Comparison of ENCODE assay signal across 23 cellular contexts in the genomic region with DNA sequence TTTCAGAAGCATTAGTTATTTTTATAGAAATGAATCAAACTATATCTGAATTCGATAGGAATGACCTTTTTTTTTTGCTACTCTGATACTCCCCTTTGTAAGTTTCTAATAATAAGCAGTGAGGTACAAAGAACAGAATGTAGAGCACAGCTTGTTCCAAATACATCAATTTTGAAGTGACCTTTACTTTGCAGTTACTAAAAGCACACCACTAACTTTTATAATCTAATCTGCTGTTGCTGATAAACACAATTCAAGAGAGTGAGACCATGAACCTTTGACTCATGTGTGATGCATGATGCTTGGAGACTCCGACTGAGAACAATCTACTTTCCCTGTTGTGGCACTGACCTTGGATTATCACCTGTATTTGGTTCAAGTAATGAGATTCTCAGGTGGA.
"Had no signal": no experiment of that assay in that cellular context is flagged by ENCODE, and none has a peak within 500 bp of the region (broad histone marks: within the 10 kb centered on the region; RNA-seq: fewer than 3 reads in every experiment).

No MANE protein-coding gene starts in this region.

- H3K79me2 ChIP-seq: parathyroid adenoma had no signal

- H3K36me3 ChIP-seq: spleen, thyroid gland, upper lobe of left lung, vagina had no signal

- H3K4me1 ChIP-seq: body of pancreas, foreskin keratinocyte, parathyroid adenoma, psoas muscle, spleen, thyroid gland, upper lobe of left lung, vagina had no signal

- H3K27me3 ChIP-seq: body of pancreas, foreskin keratinocyte, spleen, thyroid gland, upper lobe of left lung, vagina had no signal

- H3K4me3 ChIP-seq: body of pancreas, psoas muscle, spleen, thyroid gland, upper lobe of left lung, vagina had no signal

- H2AFZ ChIP-seq: parathyroid adenoma had no signal

- DNase-seq: activated CD4-positive, alpha-beta T cell treated with anti-CD3 and anti-CD28 coated beads for 36 hours; activated CD4-positive, CD25-positive, alpha-beta regulatory T cell; activated naive CD4-positive, alpha-beta T cell; activated T-cell treated with anti-CD3 and anti-CD28 coated beads for 4 hours; activated T-cell treated with anti-CD3 and anti-CD28 coated beads, Interleukin-2, amount 50 U/mL, for 72 hours; anterior cingulate cortex; body of pancreas; cortex of kidney; effector memory CD8-positive, alpha-beta T cell; erythroblast; foreskin keratinocyte; islet precursor cell; midbrain; naive thymus-derived CD4-positive, alpha-beta T cell; occipital lobe; psoas muscle; spleen; stimulated activated CD4-positive, alpha-beta T cell treated with anti-CD3 and anti-CD28 coated beads, Interleukin-2, amount 100 ng/mL, for 48 hours; stimulated activated naive CD4-positive, alpha-beta T cell treated with Interleukin-2 at 50 U/mL for 16 hours; thyroid gland; upper lobe of left lung had no signal

- H3K27ac ChIP-seq: body of pancreas, foreskin keratinocyte, parathyroid adenoma, psoas muscle, spleen, thyroid gland, upper lobe of left lung, vagina had no signal

- ATAC-seq: activated CD4-positive, alpha-beta T cell treated with anti-CD3 and anti-CD28 coated beads for 36 hours; activated T-cell treated with anti-CD3 and anti-CD28 coated beads, Interleukin-2, amount 50 U/mL, for 72 hours; body of pancreas; effector memory CD8-positive, alpha-beta T cell; foreskin keratinocyte; naive thymus-derived CD4-positive, alpha-beta T cell; psoas muscle had no signal

- H3K9me3 ChIP-seq: body of pancreas, psoas muscle, thyroid gland, upper lobe of left lung, vagina had no signal
